In genomic region chr2:239178954-239179353, GRCh38 we compare ENCODE assay signal across 1 cellular context.
TF ChIP-seq lines count a peak whose summit lies in the region.

No MANE protein-coding gene starts in this region.

TF ChIP-seq in HepG2, 621 proteins besides CTCF, POLR2A, EP300 and RAD21 (continued from another document):
- TF ChIP-seq ZNF282 (IDR thresholded peaks at IDR 0.05; ENCODE audit: partially characterized antibody), result no peak
- TF ChIP-seq U2AF1 (optimal IDR thresholded peaks at IDR 0.05; ENCODE audit: low read depth, low read length), result no peak
- no peak for TF ChIP-seq ZNF790 (CRISPR knock-in tag; IDR thresholded peaks at IDR 0.05; ENCODE audit: borderline replicate concordance)
- no peak for TF ChIP-seq WIZ (CRISPR knock-in tag; IDR thresholded peaks at IDR 0.05)
- TF ChIP-seq ZNF780A (CRISPR knock-in tag; IDR thresholded peaks at IDR 0.05), result no peak
- no peak for TF ChIP-seq ZNF251 (CRISPR knock-in tag; IDR thresholded peaks at IDR 0.05)
